ENCODE assay signal across 1 cellular context in genomic region chr16:24524855-24525652, GRCh38.
TF ChIP-seq lines count a peak whose summit lies in the region.

No MANE protein-coding gene starts in this region.

TF ChIP-seq in HepG2, 621 proteins besides CTCF, POLR2A, EP300 and RAD21 (continued from another document and continues in another):
- no peak for TF ChIP-seq ZUFSP (CRISPR knock-in tag; IDR thresholded peaks at IDR 0.05; ENCODE audit: borderline replicate concordance)
- TF ChIP-seq ZNF777 (CRISPR knock-in tag; IDR thresholded peaks at IDR 0.05), result no peak
- no peak for TF ChIP-seq GTF2F1 (IDR thresholded peaks at IDR 0.05; ENCODE audit: low read length)
- no peak for TF ChIP-seq KDM2A (CRISPR knock-in tag; IDR thresholded peaks at IDR 0.05; ENCODE audit: borderline replicate concordance, low read depth)
- no peak for TF ChIP-seq U2AF1 (optimal IDR thresholded peaks at IDR 0.05; ENCODE audit: low read depth, low read length)
- no peak for TF ChIP-seq ZNF101 (CRISPR knock-in tag; IDR thresholded peaks at IDR 0.05; ENCODE audit: borderline replicate concordance, low read depth)
- TF ChIP-seq NR2F1 (CRISPR knock-in tag; IDR thresholded peaks at IDR 0.05), result peak in 1 of 2 experiments; percentile 52; a peak in 2 of 4 replicates
- TF ChIP-seq ZFP36L2 (CRISPR knock-in tag; IDR thresholded peaks at IDR 0.05), result no peak
- peak; percentile 28; the same call in 1 of the 2 replicates for TF ChIP-seq RARA (CRISPR knock-in tag; IDR thresholded peaks at IDR 0.05)
- TF ChIP-seq LRRFIP1 (CRISPR knock-in tag; conservative IDR thresholded peaks at IDR 0.05), result no peak
- TF ChIP-seq BCL6 (CRISPR knock-in tag; IDR thresholded peaks at IDR 0.05), result peak; percentile 97
- no peak for TF ChIP-seq MED8 (CRISPR knock-in tag; IDR thresholded peaks at IDR 0.05; ENCODE audit: insufficient replicate concordance)
- no peak for TF ChIP-seq HNRNPL (IDR thresholded peaks at IDR 0.05; ENCODE audit: low read depth, low read length)
- TF ChIP-seq, protein P1, sequence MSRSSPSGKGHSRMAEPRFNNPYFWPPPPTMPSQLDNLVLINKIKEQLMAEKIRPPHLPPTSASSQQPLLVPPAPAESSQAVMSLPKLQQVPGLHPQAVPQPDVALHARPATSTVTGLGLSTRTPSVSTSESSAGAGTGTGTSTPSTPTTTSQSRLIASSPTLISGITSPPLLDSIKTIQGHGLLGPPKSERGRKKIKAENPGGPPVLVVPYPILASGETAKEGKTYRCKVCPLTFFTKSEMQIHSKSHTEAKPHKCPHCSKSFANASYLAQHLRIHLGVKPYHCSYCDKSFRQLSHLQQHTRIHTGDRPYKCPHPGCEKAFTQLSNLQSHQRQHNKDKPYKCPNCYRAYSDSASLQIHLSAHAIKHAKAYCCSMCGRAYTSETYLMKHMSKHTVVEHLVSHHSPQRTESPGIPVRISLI (CRISPR knock-in tag; IDR thresholded peaks at IDR 0.05; ENCODE audit: borderline replicate concordance), result 0 out of 2 replicates have a peak, but pooled peaks have one; percentile 24
- peak; percentile 53 for TF ChIP-seq FOXA3 (CRISPR knock-in tag; IDR thresholded peaks at IDR 0.05)
- no peak for TF ChIP-seq IKZF5 (CRISPR knock-in tag; IDR thresholded peaks at IDR 0.05)
- TF ChIP-seq ZNF17 (CRISPR knock-in tag; IDR thresholded peaks at IDR 0.05), result no peak
- TF ChIP-seq CEBPB (IDR thresholded peaks at IDR 0.05; ENCODE audit: borderline replicate concordance, low read depth, low read length), result peak; percentile 94
- no peak for TF ChIP-seq PREB (CRISPR knock-in tag; IDR thresholded peaks at IDR 0.05)
- no peak for TF ChIP-seq ZNF615 (CRISPR knock-in tag; IDR thresholded peaks at IDR 0.05; ENCODE audit: borderline replicate concordance)
- TF ChIP-seq ZNF34 (CRISPR knock-in tag; IDR thresholded peaks at IDR 0.05; ENCODE audit: borderline replicate concordance), result no peak
- TF ChIP-seq ZNF772 (CRISPR knock-in tag; IDR thresholded peaks at IDR 0.05), result 0 out of 2 replicates have a peak, but pooled peaks have one; percentile 24
- TF ChIP-seq, protein P2, sequence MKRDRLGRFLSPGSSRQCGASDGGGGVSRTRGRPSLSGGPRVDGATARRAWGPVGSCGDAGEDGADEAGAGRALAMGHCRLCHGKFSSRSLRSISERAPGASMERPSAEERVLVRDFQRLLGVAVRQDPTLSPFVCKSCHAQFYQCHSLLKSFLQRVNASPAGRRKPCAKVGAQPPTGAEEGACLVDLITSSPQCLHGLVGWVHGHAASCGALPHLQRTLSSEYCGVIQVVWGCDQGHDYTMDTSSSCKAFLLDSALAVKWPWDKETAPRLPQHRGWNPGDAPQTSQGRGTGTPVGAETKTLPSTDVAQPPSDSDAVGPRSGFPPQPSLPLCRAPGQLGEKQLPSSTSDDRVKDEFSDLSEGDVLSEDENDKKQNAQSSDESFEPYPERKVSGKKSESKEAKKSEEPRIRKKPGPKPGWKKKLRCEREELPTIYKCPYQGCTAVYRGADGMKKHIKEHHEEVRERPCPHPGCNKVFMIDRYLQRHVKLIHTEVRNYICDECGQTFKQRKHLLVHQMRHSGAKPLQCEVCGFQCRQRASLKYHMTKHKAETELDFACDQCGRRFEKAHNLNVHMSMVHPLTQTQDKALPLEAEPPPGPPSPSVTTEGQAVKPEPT (CRISPR knock-in tag; IDR thresholded peaks at IDR 0.05; ENCODE audit: low read depth), result no peak
- TF ChIP-seq ZNF292 (CRISPR knock-in tag; IDR thresholded peaks at IDR 0.05; ENCODE audit: borderline replicate concordance, low read depth), result 0 out of 2 replicates have a peak, but pooled peaks have one; percentile 11
- peak; percentile 81 for TF ChIP-seq TBL1XR1 (IDR thresholded peaks at IDR 0.05; ENCODE audit: borderline replicate concordance, low read length, partially characterized antibody)
- TF ChIP-seq BRCA1 (CRISPR knock-in tag; IDR thresholded peaks at IDR 0.05), result no peak
- peak; percentile 49; the same call in 1 of the 2 replicates for TF ChIP-seq ARID3A (IDR thresholded peaks at IDR 0.05; ENCODE audit: low read depth, low read length)
- no peak for TF ChIP-seq ARID2 (CRISPR knock-in tag; IDR thresholded peaks at IDR 0.05; ENCODE audit: borderline replicate concordance)
- TF ChIP-seq NR2F6 (IDR thresholded peaks at IDR 0.05), result peak; percentile 46
- TF ChIP-seq NR2F6 (CRISPR knock-in tag; IDR thresholded peaks at IDR 0.05), result 0 out of 2 replicates have a peak, but pooled peaks have one; percentile 26
- no peak for TF ChIP-seq GATAD1 (CRISPR knock-in tag; IDR thresholded peaks at IDR 0.05)
- TF ChIP-seq ZNF878 (CRISPR knock-in tag; IDR thresholded peaks at IDR 0.05), result no peak
- TF ChIP-seq ZNF570 (CRISPR knock-in tag; IDR thresholded peaks at IDR 0.05; ENCODE audit: borderline replicate concordance), result no peak
- no peak for TF ChIP-seq ZNF441 (CRISPR knock-in tag; IDR thresholded peaks at IDR 0.05; ENCODE audit: borderline replicate concordance)
- TF ChIP-seq YEATS2 (CRISPR knock-in tag; IDR thresholded peaks at IDR 0.05; ENCODE audit: borderline replicate concordance), result no peak
- no peak for TF ChIP-seq AKAP8 (CRISPR knock-in tag; IDR thresholded peaks at IDR 0.05)
- no peak for TF ChIP-seq ZNF7 (CRISPR knock-in tag; IDR thresholded peaks at IDR 0.05)
- TF ChIP-seq RXRB (CRISPR knock-in tag; IDR thresholded peaks at IDR 0.05; ENCODE audit: borderline replicate concordance), result 0 out of 2 replicates have a peak, but pooled peaks have one; percentile 22
- no peak for TF ChIP-seq SNRNP70 (IDR thresholded peaks at IDR 0.05; ENCODE audit: low read depth, low read length)
- peak; percentile 24; the same call in 1 of the 2 replicates for TF ChIP-seq SALL1 (CRISPR knock-in tag; IDR thresholded peaks at IDR 0.05)
- TF ChIP-seq, protein P3, sequence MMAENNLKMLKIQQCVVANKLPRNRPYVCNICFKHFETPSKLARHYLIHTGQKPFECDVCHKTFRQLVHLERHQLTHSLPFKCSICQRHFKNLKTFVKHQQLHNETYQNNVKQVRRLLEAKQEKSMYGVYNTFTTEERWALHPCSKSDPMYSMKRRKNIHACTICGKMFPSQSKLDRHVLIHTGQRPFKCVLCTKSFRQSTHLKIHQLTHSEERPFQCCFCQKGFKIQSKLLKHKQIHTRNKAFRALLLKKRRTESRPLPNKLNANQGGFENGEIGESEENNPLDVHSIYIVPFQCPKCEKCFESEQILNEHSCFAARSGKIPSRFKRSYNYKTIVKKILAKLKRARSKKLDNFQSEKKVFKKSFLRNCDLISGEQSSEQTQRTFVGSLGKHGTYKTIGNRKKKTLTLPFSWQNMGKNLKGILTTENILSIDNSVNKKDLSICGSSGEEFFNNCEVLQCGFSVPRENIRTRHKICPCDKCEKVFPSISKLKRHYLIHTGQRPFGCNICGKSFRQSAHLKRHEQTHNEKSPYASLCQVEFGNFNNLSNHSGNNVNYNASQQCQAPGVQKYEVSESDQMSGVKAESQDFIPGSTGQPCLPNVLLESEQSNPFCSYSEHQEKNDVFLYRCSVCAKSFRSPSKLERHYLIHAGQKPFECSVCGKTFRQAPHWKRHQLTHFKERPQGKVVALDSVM (CRISPR knock-in tag; IDR thresholded peaks at IDR 0.05), result peak; percentile 93
- TF ChIP-seq, protein P4, sequence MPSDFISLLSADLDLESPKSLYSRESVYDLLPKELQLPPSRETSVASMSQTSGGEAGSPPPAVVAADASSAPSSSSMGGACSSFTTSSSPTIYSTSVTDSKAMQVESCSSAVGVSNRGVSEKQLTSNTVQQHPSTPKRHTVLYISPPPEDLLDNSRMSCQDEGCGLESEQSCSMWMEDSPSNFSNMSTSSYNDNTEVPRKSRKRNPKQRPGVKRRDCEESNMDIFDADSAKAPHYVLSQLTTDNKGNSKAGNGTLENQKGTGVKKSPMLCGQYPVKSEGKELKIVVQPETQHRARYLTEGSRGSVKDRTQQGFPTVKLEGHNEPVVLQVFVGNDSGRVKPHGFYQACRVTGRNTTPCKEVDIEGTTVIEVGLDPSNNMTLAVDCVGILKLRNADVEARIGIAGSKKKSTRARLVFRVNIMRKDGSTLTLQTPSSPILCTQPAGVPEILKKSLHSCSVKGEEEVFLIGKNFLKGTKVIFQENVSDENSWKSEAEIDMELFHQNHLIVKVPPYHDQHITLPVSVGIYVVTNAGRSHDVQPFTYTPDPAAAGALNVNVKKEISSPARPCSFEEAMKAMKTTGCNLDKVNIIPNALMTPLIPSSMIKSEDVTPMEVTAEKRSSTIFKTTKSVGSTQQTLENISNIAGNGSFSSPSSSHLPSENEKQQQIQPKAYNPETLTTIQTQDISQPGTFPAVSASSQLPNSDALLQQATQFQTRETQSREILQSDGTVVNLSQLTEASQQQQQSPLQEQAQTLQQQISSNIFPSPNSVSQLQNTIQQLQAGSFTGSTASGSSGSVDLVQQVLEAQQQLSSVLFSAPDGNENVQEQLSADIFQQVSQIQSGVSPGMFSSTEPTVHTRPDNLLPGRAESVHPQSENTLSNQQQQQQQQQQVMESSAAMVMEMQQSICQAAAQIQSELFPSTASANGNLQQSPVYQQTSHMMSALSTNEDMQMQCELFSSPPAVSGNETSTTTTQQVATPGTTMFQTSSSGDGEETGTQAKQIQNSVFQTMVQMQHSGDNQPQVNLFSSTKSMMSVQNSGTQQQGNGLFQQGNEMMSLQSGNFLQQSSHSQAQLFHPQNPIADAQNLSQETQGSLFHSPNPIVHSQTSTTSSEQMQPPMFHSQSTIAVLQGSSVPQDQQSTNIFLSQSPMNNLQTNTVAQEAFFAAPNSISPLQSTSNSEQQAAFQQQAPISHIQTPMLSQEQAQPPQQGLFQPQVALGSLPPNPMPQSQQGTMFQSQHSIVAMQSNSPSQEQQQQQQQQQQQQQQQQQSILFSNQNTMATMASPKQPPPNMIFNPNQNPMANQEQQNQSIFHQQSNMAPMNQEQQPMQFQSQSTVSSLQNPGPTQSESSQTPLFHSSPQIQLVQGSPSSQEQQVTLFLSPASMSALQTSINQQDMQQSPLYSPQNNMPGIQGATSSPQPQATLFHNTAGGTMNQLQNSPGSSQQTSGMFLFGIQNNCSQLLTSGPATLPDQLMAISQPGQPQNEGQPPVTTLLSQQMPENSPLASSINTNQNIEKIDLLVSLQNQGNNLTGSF (CRISPR knock-in tag; IDR thresholded peaks at IDR 0.05), result no peak
- 0 out of 2 replicates have a peak, but pooled peaks have one; percentile 38 for TF ChIP-seq ZNF430 (CRISPR knock-in tag; IDR thresholded peaks at IDR 0.05)
- TF ChIP-seq ZNF792 (CRISPR knock-in tag; IDR thresholded peaks at IDR 0.05), result no peak
- no peak for TF ChIP-seq KLF6 (CRISPR knock-in tag; IDR thresholded peaks at IDR 0.05)
- peak; percentile 89 for TF ChIP-seq ZNF121 (CRISPR knock-in tag; IDR thresholded peaks at IDR 0.05)
- TF ChIP-seq CEBPG (CRISPR knock-in tag; IDR thresholded peaks at IDR 0.05), result peak; percentile 74
- TF ChIP-seq FOXA1 (IDR thresholded peaks at IDR 0.05), result no peak
- peak; percentile 34; the same call in 1 of the 2 replicates for TF ChIP-seq FOXA1 (CRISPR knock-in tag; IDR thresholded peaks at IDR 0.05)
- no peak for TF ChIP-seq CCDC6 (CRISPR knock-in tag; IDR thresholded peaks at IDR 0.05)
